Comparison of ENCODE assay signal across 24 cellular contexts in genomic region chr2:145423809-145424208, GRCh38.
DNase-seq lines count a peak whose midpoint lies in the region; ATAC-seq, FAIRE-seq and TF ChIP-seq lines count a peak whose summit lies in the region.
"Had no signal": no experiment of that assay in that cellular context is flagged by ENCODE, and none has a peak within 500 bp of the region (broad histone marks: within the 10 kb centered on the region; RNA-seq: fewer than 3 reads in every experiment).

No MANE protein-coding gene starts in this region.

- H3K79me2 ChIP-seq in K562 (ENCODE audit: control insufficient read depth, insufficient read depth, low read length), result no peaks in the 10 kb centered on the region

- in situ Hi-C loops in K562 (cut with MboI) (no loop called here), KBM-7 (cut with MboI; ENCODE audit: low pct_unique_long_range_greater_than_20kb, low sequenced_read_pairs) (no loop called here)

- H3K9me3 ChIP-seq in A549, result peaks cover 6% of the 10 kb centered on the region; the same call in 1 of the 3 replicates
- peaks cover 2% of the 10 kb centered on the region; the same call in 1 of the 2 replicates for H3K9me3 ChIP-seq in K562 (replicated peaks; ENCODE audit: control insufficient read depth, insufficient read depth, low read depth, low read length)

- TF ChIP-seq EP300 in A549 (IDR thresholded peaks at IDR 0.05) (no peak), K562 (IDR thresholded peaks at IDR 0.05; ENCODE audit: low read length) (no peak)

- CTCF ChIA-PET in A549 (lab: Yijun Ruan, JAX) (no interaction called here), K562 (lab: Yijun Ruan, JAX; ENCODE audit: low intra/inter-chr PET ratio) (no interaction called here)

- BruUV-seq in K562 (replicated peaks; lab: Mats Ljungman, UMichigan), result no TSS peak

- no peak for TF ChIP-seq POLR2A in A549 (IDR thresholded peaks at IDR 0.05; ENCODE audit: low read length)
- no peak for TF ChIP-seq POLR2A in K562 (conservative IDR thresholded peaks at IDR 0.05)

- H3K27me3 ChIP-seq in K562 (ENCODE audit: control insufficient read depth in 2 of 2, insufficient read depth in 2 of 2, low read length in 2 of 2), result no peaks in the 10 kb centered on the region

- H3K4me1 ChIP-seq in A549 (no peaks in the 10 kb centered on the region), K562 (replicated peaks in 1 of 2; ENCODE audit: control insufficient read depth in 2 of 2, insufficient read depth in 2 of 2, low read length in 2 of 2) (no peaks in the 10 kb centered on the region)

- DNase-seq in A549 (ENCODE audit: low read depth in 1 of 2, low spot score in 1 of 2), result no peak
- DNase-seq in D721Med (ENCODE audit: insufficient read length, low spot score), result no peak
- no peak for DNase-seq in K562 (ENCODE audit: extremely low read depth in 1 of 4, low spot score in 3 of 4)
- DNase-seq in KBM-7, result no peak
- no peak for DNase-seq in GM19238 (ENCODE audit: insufficient read length, low spot score)
- DNase-seq: 8988T; AML-193; CD4-positive, alpha-beta memory T cell; CD4-positive, CD25-positive, alpha-beta regulatory T cell; CD8-positive, alpha-beta memory T cell; COR-L47; DMS 273 treated with DMSO at 0.1 percent for 48 hours; DMS153; DMS53; DMS79; DND-41; EL; GDM1 had no signal

- H3K27ac ChIP-seq in A549 (no peak overlapping the region), K562 (ENCODE audit: extremely low read depth, low read depth, low read length) (no peak overlapping the region)
- H3K27ac ChIP-seq: BLaER1 treated with 17β-estradiol and CSF1 and Interleukin-3, amounts not matched to agents 10 nM and 100 nM had no signal

- intact Hi-C loops in K562 (cut with micrococcal nuclease), result no loop called here

- no peak overlapping the region for H3K4me3 ChIP-seq in A549
- H3K4me3 ChIP-seq in K562, result no peak overlapping the region
- H3K4me3 ChIP-seq: BLaER1 treated with 17β-estradiol and CSF1 and Interleukin-3, amounts not matched to agents 10 nM and 100 nM; GM12878 had no signal

- ATAC-seq in A549, result no peak
- ATAC-seq in K562, result no peak
- ATAC-seq: GM12878 had no signal

- no peak overlapping the region for H3K9ac ChIP-seq in K562 (ENCODE audit: insufficient read depth in 1 of 2, low read depth in 2 of 2, low read length in 2 of 2)
- H3K9ac ChIP-seq: BLaER1 treated with 17β-estradiol and CSF1 and Interleukin-3, amounts not matched to agents 10 nM and 100 nM had no signal

- H3K9me1 ChIP-seq in K562 (ENCODE audit: control insufficient read depth, insufficient read depth, low read length), result no peaks in the 10 kb centered on the region

- no peaks in the 10 kb centered on the region for H3K36me3 ChIP-seq in K562 (ENCODE audit: control insufficient read depth, insufficient read depth, low read length)

- WGBS in A549 (ENCODE audit: missing lambda C conversion rate), result 69% methylated on average over 1 of the region's 1 CpG
- 0% methylated on average over 1 of the region's 1 CpG for WGBS in K562 (ENCODE audit: insufficient coverage, low coverage, missing lambda C conversion rate)

- TF ChIP-seq CTCF in A549 (IDR thresholded peaks at IDR 0.05) (no peak), D721Med (IDR thresholded peaks at IDR 0.05; ENCODE audit: insufficient read depth, missing control alignments) (no peak), K562 (IDR thresholded peaks at IDR 0.05 in 2 of 3, conservative IDR thresholded peaks at IDR 0.05 in 1 of 3; ENCODE audit: insufficient read depth in 2 of 3, low read depth in 1 of 3, low read length in 3 of 3) (no peak)

- no peak overlapping the region for H2AFZ ChIP-seq in K562 (ENCODE audit: low read depth, low read length)

- no peak overlapping the region for H3K4me2 ChIP-seq in A549
- H3K4me2 ChIP-seq in K562 (ENCODE audit: insufficient read depth, low read length), result no peak overlapping the region
- H3K4me2 ChIP-seq: BLaER1 treated with 17β-estradiol and CSF1 and Interleukin-3, amounts not matched to agents 10 nM and 100 nM had no signal

- TF ChIP-seq RAD21 in A549 (conservative IDR thresholded peaks at IDR 0.05 in 1 of 2, IDR thresholded peaks at IDR 0.05 in 1 of 2), result no peak
- no peak for TF ChIP-seq RAD21 in K562 (CRISPR knock-in tag; conservative IDR thresholded peaks at IDR 0.05 in 1 of 2, IDR thresholded peaks at IDR 0.05 in 1 of 2)

- FAIRE-seq in A549 (lab: Jason Lieb, UNC), result no peak
- peak; percentile 21 for FAIRE-seq in D721Med (lab: Jason Lieb, UNC)
- no peak for FAIRE-seq in K562 (lab: Jason Lieb, UNC)
- FAIRE-seq: A204.1, GM12878, GM12892, GM18507, GM19239 had no signal

- POLR2A ChIA-PET in A549 (lab: Yijun Ruan, JAX) (no interaction called here), K562 (lab: Yijun Ruan, JAX) (no interaction called here)

- no peaks in the 10 kb centered on the region for H4K20me1 ChIP-seq in K562 (replicated peaks; ENCODE audit: control insufficient read depth, insufficient read depth, low read length)
- H4K20me1 ChIP-seq: BLaER1 treated with 17β-estradiol and CSF1 and Interleukin-3, amounts not matched to agents 10 nM and 100 nM had no signal

TF ChIP-seq in A549, 52 proteins besides CTCF, POLR2A, EP300 and RAD21:
- no peak for TF ChIP-seq HMGXB4 (CRISPR knock-in tag; IDR thresholded peaks at IDR 0.05; ENCODE audit: borderline replicate concordance)
- TF ChIP-seq MAFK (IDR thresholded peaks at IDR 0.05; ENCODE audit: partially characterized antibody), result peak; percentile 60

TF ChIP-seq in K562, 482 proteins besides CTCF, POLR2A, EP300 and RAD21:
- TF ChIP-seq MAFG (tag; conservative IDR thresholded peaks at IDR 0.05), result 0 out of 2 replicates have a peak, but pooled peaks have one; percentile 30
- no peak for TF ChIP-seq RBM34 (IDR thresholded peaks at IDR 0.05; ENCODE audit: borderline replicate concordance, insufficient read depth, low read length)
- TF ChIP-seq NFE2 (IDR thresholded peaks at IDR 0.05; ENCODE audit: low read depth), result no peak
- peak; percentile 56; the same call in 1 of the 2 replicates for TF ChIP-seq C11orf30 (IDR thresholded peaks at IDR 0.05; ENCODE audit: low read depth)
- TF ChIP-seq ZNF316 (IDR thresholded peaks at IDR 0.05), result peak; percentile 81

Comparison
In these comparisons a context has a peak if more than half of its experiments do, and no peak if none do; other contexts are left out.
1. Of the 35 proteins assayed by ChIP-seq in both K562 and A549: peak only in K562: none; only in A549: MAFK; in both: none; in neither: 34.